In genomic region chr4:47195706-47196105, GRCh38 we compare ENCODE assay signal across 23 cellular contexts.
DNase-seq lines count a peak whose midpoint lies in the region; ATAC-seq lines count a peak whose summit lies in the region.
"Had no signal": no experiment of that assay in that cellular context is flagged by ENCODE, and none has a peak within 500 bp of the region (broad histone marks: within the 10 kb centered on the region; RNA-seq: fewer than 3 reads in every experiment).

No MANE protein-coding gene starts in this region.

- no peak for ATAC-seq in HG03565 (IDR thresholded peaks at IDR 0.05; ENCODE audit: unreplicated experiment)
- ATAC-seq: HCT116, PC-3 had no signal

- peak; percentile 26 for DNase-seq in astrocyte of the hippocampus (ENCODE audit: low read depth, low spot score)
- peak; percentile 46 for DNase-seq in fibroblast of peridontal ligament (ENCODE audit: extremely low read depth)
- peak; percentile 29 for DNase-seq in pons (ENCODE audit: low spot score)
- no peak for DNase-seq in dermis blood vessel endothelial cell
- no peak for DNase-seq in NCI-H524 treated with DMSO at 0.1 percent for 48 hours (lab: John Stamatoyannopoulos, UW)
- DNase-seq in NCI-H1930 (lab: John Stamatoyannopoulos, UW) = no peak
- DNase-seq: C1 segment of cervical spinal cord; CD4-positive, alpha-beta memory T cell; COR-L47; DMS53; GF-D8; Karpas-422; NCI-H1092 treated with DMSO at 0.1 percent for 48 hours; NCI-H1436; NCI-H187; NCI-H446; NCI-H526; NCI-H82; NK-92 treated with Interleukin-12 subunit alpha and Interleukin-12 subunit beta, amount 100 ng/mL, for 24 hours; PC-3; SK-N-SH had no signal

Comparison
In these comparisons a context has a peak if more than half of its experiments do, and no peak if none do; other contexts are left out.
1. DNase-seq: peak in astrocyte of the hippocampus (single experiment), fibroblast of peridontal ligament (single experiment) and pons (single experiment); none in dermis blood vessel endothelial cell (single experiment), NCI-H524 treated with DMSO at 0.1 percent for 48 hours (single experiment) and NCI-H1930 (0 of 2).